8 cellular contexts compared by ENCODE assay signal in the genomic region with DNA sequence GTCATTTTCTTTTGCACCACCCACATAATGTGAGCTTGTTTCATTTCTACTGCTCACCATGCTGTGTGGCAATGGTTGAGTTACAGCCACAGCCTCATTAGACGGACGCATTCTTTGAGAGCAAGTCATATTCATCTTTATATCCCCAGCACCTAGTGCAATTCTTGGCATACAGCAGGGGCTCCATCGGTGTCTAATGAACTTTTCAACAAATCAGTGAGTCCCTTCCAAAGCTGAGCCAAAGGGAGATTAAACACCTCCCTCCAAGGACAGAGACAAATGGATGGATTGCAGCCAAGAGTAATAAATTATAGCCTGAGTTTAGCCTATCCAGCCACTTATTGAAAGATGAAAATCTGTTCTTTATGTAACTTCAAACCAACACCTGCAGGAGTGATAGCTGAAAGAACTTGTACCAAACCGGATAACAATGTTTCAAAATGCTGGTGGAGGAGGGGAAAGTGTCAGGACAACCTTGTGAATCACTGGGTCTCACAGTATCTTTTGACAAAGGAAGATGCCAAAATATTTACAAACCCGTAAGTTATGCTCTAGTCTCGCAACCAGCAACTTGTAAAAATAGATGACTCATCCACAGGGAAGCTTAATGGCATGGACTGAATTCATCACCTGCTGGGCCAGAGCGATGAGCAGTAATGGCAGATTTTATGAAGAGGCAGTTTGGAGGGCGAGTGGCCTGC.
DNase-seq lines count a peak whose midpoint lies in the region; ATAC-seq, FAIRE-seq and TF ChIP-seq lines count a peak whose summit lies in the region.

No MANE protein-coding gene starts in this region.

- H3K4me2 ChIP-seq in A549, result peak overlapping the region; percentile 77

- peak; percentile 67 to 68; a peak in 2 of 5 replicates for TF ChIP-seq EP300 in A549 (IDR thresholded peaks at IDR 0.05)

- DNase-seq in A549 (ENCODE audit: low read depth in 1 of 2, low spot score in 1 of 2) (peak; percentile 69 to 88), RWPE2 (ENCODE audit: low spot score) (no peak), foreskin fibroblast (peak; percentile 86)
- DNase-seq in activated T-cell treated with anti-CD3 and anti-CD28 coated beads, Interleukin-2, amount 50 U/mL, for 24 hours, result no peak
- no peak for DNase-seq in stimulated activated naive CD4-positive, alpha-beta T cell (lab: John Stamatoyannopoulos, UW)

- H3K9me3 Mint-ChIP-seq in activated T-cell treated with anti-CD3 and anti-CD28 coated beads, Interleukin-2, amount 50 U/mL, for 24 hours, result no peaks in the 10 kb centered on the region

- CTCF ChIA-PET in A549 (lab: Yijun Ruan, JAX), result interaction anchor here (0.6 to 1.7 kb wide), 6 partner anchors 9 to 159 kb away, joined by 3 to 4 read pairs (median 3); no protein-coding TSS in a partner anchor

- ATAC-seq in A549 (peak; percentile 90 to 92), RWPE2 (ENCODE audit: low read depth) (peak; percentile 85), HG02970 (IDR thresholded peaks at IDR 0.05; ENCODE audit: low FRiP score, unreplicated experiment) (no peak), GM18867 (IDR thresholded peaks at IDR 0.05; ENCODE audit: unreplicated experiment) (no peak)

- H3K27me3 ChIP-seq in HUES48 (ENCODE audit: control insufficient read depth, insufficient read depth, low read length), result no peaks in the 10 kb centered on the region
- no peaks in the 10 kb centered on the region for H3K27me3 ChIP-seq in RWPE2 (ENCODE audit: insufficient read depth, poor library complexity, severe bottlenecking)

- no peaks in the 10 kb centered on the region for H3K9me3 ChIP-seq in A549
- H3K9me3 ChIP-seq in HUES48 (ENCODE audit: control insufficient read depth, insufficient read depth, low read length), result no peaks in the 10 kb centered on the region
- no peaks in the 10 kb centered on the region for H3K9me3 ChIP-seq in RWPE2 (ENCODE audit: severe bottlenecking)

- peak; percentile 23 to 30; a peak in 4 of 5 replicates for TF ChIP-seq RAD21 in A549 (conservative IDR thresholded peaks at IDR 0.05 in 1 of 2, IDR thresholded peaks at IDR 0.05 in 1 of 2)

- no peaks in the 10 kb centered on the region for H3K4me1 Mint-ChIP-seq in activated T-cell treated with anti-CD3 and anti-CD28 coated beads, Interleukin-2, amount 50 U/mL, for 24 hours (ENCODE audit: low read depth)

- H3K4me3 ChIP-seq in A549 (no peak overlapping the region), HUES48 (ENCODE audit: low read depth, low read length) (no peak overlapping the region), RWPE2 (ENCODE audit: severe bottlenecking) (no peak overlapping the region), foreskin fibroblast (ENCODE audit: low read depth in 1 of 2, low read length in 2 of 2) (no peak overlapping the region)

- no peak overlapping the region for H3K4me3 Mint-ChIP-seq in activated T-cell treated with anti-CD3 and anti-CD28 coated beads, Interleukin-2, amount 50 U/mL, for 24 hours

- H3K4me1 ChIP-seq in A549 (peaks cover 31% of the 10 kb centered on the region), HUES48 (ENCODE audit: control insufficient read depth, insufficient read depth, low read length) (no peaks in the 10 kb centered on the region), RWPE2 (ENCODE audit: insufficient read depth, poor library complexity, severe bottlenecking) (peaks cover 37% of the 10 kb centered on the region)

- no peak overlapping the region for H3K27ac Mint-ChIP-seq in activated T-cell treated with anti-CD3 and anti-CD28 coated beads, Interleukin-2, amount 50 U/mL, for 24 hours

- no peak for TF ChIP-seq CTCF in A549 (IDR thresholded peaks at IDR 0.05)
- TF ChIP-seq CTCF in RWPE2 (IDR thresholded peaks at IDR 0.05; ENCODE audit: poor library complexity, severe bottlenecking), result no peak
- no peak for TF ChIP-seq CTCF in foreskin fibroblast (IDR thresholded peaks at IDR 0.05; ENCODE audit: low read depth, low read length)

- WGBS in A549 (ENCODE audit: missing lambda C conversion rate), result 2% methylated on average over 8 of the region's 8 CpGs

- no peaks in the 10 kb centered on the region for H3K36me3 Mint-ChIP-seq in activated T-cell treated with anti-CD3 and anti-CD28 coated beads, Interleukin-2, amount 50 U/mL, for 24 hours (ENCODE audit: low read depth)

- TF ChIP-seq POLR2A in A549 (IDR thresholded peaks at IDR 0.05; ENCODE audit: low read length), result no peak

- H3K9ac ChIP-seq in HUES48 (ENCODE audit: low read depth, low read length), result no peak overlapping the region

- peaks cover 14% of the 10 kb centered on the region for H3K27me3 Mint-ChIP-seq in activated T-cell treated with anti-CD3 and anti-CD28 coated beads, Interleukin-2, amount 50 U/mL, for 24 hours

- FAIRE-seq in A549 (lab: Jason Lieb, UNC), result no peak

- H3K36me3 ChIP-seq in HUES48 (ENCODE audit: control insufficient read depth, insufficient read depth, low read length) (no peaks in the 10 kb centered on the region), RWPE2 (ENCODE audit: low read depth) (no peaks in the 10 kb centered on the region)

- H3K27ac ChIP-seq in A549 (peak overlapping the region; percentile 67 to 84), HUES48 (ENCODE audit: low read depth, low read length) (peak overlapping the region; percentile 37), RWPE2 (ENCODE audit: poor library complexity, severe bottlenecking) (peak overlapping the region; percentile 88)

- POLR2A ChIA-PET in A549 (lab: Yijun Ruan, JAX), result no interaction called here

TF ChIP-seq in A549, 52 proteins besides CTCF, POLR2A, EP300 and RAD21:
- TF ChIP-seq FOSL2 (IDR thresholded peaks at IDR 0.05) (peak; percentile 91), FOSL2 (CRISPR knock-in tag; IDR thresholded peaks at IDR 0.05) (peak; percentile 98), BCL3 (IDR thresholded peaks at IDR 0.05) (peak; percentile 47; the same call in 1 of the 3 replicates), PBX3 (IDR thresholded peaks at IDR 0.05) (0 out of 2 replicates have a peak, but pooled peaks have one; percentile 52), JUN (IDR thresholded peaks at IDR 0.05) (peak; percentile 56 to 66; a peak in 2 of 5 replicates), GATA3 (IDR thresholded peaks at IDR 0.05; ENCODE audit: borderline replicate concordance) (peak; percentile 88), FOXS1 (CRISPR knock-in tag; IDR thresholded peaks at IDR 0.05) (no peak), KDM5A (IDR thresholded peaks at IDR 0.05) (no peak), CEBPB (IDR thresholded peaks at IDR 0.05) (peak; percentile 75 to 91), SMC3 (IDR thresholded peaks at IDR 0.05) (peak; percentile 10; the same call in 1 of the 3 replicates), EHF (CRISPR knock-in tag; IDR thresholded peaks at IDR 0.05) (no peak), MYC (IDR thresholded peaks at IDR 0.05; ENCODE audit: borderline replicate concordance, low read length) (no peak), MAFK (IDR thresholded peaks at IDR 0.05; ENCODE audit: partially characterized antibody) (peak; percentile 56), HES2 (IDR thresholded peaks at IDR 0.05) (peak; percentile 41; the same call in 1 of the 2 replicates), POLR2AphosphoS2 (conservative IDR thresholded peaks at IDR 0.05; ENCODE audit: low read length) (no peak), SREBF2 (IDR thresholded peaks at IDR 0.05) (no peak), TP53 (CRISPR knock-in tag; IDR thresholded peaks at IDR 0.05) (no peak), ESRRA (IDR thresholded peaks at IDR 0.05; ENCODE audit: borderline replicate concordance, low read length) (no peak), JUNB (IDR thresholded peaks at IDR 0.05) (peak; percentile 90), CBX2 (IDR thresholded peaks at IDR 0.05; ENCODE audit: borderline replicate concordance, low read depth) (no peak), HEYL (CRISPR knock-in tag; IDR thresholded peaks at IDR 0.05) (no peak), HOXB13 (CRISPR knock-in tag; IDR thresholded peaks at IDR 0.05; ENCODE audit: low read depth) (peak; percentile 38; the same call in 1 of the 2 replicates)
- TF ChIP-seq, protein P1, sequence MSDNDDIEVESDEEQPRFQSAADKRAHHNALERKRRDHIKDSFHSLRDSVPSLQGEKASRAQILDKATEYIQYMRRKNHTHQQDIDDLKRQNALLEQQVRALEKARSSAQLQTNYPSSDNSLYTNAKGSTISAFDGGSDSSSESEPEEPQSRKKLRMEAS (IDR thresholded peaks at IDR 0.05), result peak; percentile 69; the same call in 1 of the 2 replicates

Comparison
In these comparisons a context has a peak if more than half of its experiments do, and no peak if none do; other contexts are left out.
1. ATAC-seq: peak in A549 (2 of 2) and RWPE2 (single experiment); none in HG02970 (single experiment) and GM18867 (single experiment).
2. DNase-seq: peak in A549 (2 of 2) and foreskin fibroblast (2 of 2); none in RWPE2 (single experiment), activated T-cell treated with anti-CD3 and anti-CD28 coated beads, Interleukin-2, amount 50 U/mL, for 24 hours (single experiment) and stimulated activated naive CD4-positive, alpha-beta T cell (0 of 6).
3. H3K27ac ChIP-seq: peak in every context shown above with its lines; median percentile 88 in RWPE2; 76 in A549; 37 in HUES48.